10 cellular contexts compared by ENCODE assay signal in the genomic region with DNA sequence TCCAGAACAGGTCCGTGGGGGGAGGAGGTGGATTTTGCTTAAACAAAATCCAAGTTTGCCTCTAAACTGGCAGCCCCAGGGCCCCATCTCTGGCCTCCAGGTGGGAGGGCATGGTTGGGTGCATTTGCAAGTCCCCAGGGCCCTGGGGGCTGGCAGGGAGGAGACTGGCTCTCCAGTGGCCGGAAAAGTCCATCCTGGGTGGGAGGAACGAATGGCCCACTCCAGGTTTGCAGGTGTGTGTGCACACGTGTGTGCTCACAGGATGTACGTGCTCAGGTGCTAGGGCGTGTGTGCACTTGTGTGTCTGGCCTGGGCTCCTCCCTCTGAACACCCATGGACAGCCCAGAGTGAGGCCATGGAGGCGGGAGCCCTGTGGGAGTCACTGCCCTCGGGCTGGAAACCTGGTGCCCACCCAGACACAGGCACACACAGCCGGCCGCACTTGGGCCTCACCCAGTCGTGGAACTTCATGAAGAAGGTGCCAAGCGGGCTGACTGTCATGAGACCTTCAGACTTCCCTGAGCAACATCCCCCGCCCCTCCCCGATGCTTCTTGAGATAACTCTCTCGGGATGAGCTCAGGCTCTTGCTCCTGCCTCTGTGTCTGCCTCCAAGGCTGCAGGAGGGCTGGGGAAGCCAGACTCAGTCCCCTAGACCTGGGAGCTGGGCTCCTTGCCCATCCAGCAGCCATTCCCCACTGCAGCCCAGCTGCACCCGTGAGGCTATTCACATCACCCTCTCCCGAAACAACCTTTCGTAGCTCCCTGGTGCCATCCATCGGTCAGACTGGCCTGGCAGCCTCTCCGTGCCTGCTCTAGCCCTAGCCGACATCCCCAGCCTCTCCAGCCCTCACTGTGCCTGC. TPM values are rescaled to one million over a fixed set of nuclear protein-coding genes. Genes with fewer than 3 reads are reported as not detected.
DNase-seq lines count a peak whose midpoint lies in the region; ATAC-seq, FAIRE-seq and TF ChIP-seq lines count a peak whose summit lies in the region.
"Had no signal": no experiment of that assay in that cellular context is flagged by ENCODE, and none has a peak within 500 bp of the region (broad histone marks: within the 10 kb centered on the region; RNA-seq: fewer than 3 reads in every experiment).

No MANE protein-coding gene starts in this region.

- WGBS in mesodermal cell (ENCODE audit: insufficient coverage in 2 of 2), 2 experiments: 70 to 79% methylated on average over 18 to 21 of the region's 21 CpGs

- H3K9me3 ChIP-seq in Karpas-422 (ENCODE audit: low read length): no peaks in the 10 kb centered on the region
- H3K9me3 ChIP-seq in mesodermal cell (ENCODE audit: control insufficient read depth, low read length): no peaks in the 10 kb centered on the region

- no peak for TF ChIP-seq CTCF in choroid plexus epithelial cell (conservative IDR thresholded peaks at IDR 0.05; ENCODE audit: low read depth, low read length)

- H3K4me3 ChIP-seq in Karpas-422 (ENCODE audit: low read length) (peak overlapping the region; percentile 51), choroid plexus epithelial cell (ENCODE audit: low read depth, low read length) (peak overlapping the region; percentile 17), mesodermal cell (ENCODE audit: extremely low read depth, insufficient read depth, low read length, poor library complexity, severe bottlenecking) (no peak overlapping the region)

- peak overlapping the region; percentile 1; the same call in 1 of the 2 replicates for H2AFZ ChIP-seq in Karpas-422 (ENCODE audit: low read length)

- peak; percentile 15 for DNase-seq in ACHN
- peak; percentile 72 for DNase-seq in Karpas-422
- DNase-seq in choroid plexus epithelial cell (ENCODE audit: low read depth): peak; percentile 37
- DNase-seq in frontal cortex (ENCODE audit: low spot score in 2 of 2): no peak
- no peak for DNase-seq in stimulated activated CD8-positive, alpha-beta memory T cell treated with anti-CD3 and anti-CD28 coated beads, Interleukin-4, amount 100 ng/mL, for 48 hours
- DNase-seq: GDM1 had no signal

- peak overlapping the region; percentile 71 for H3K4me2 ChIP-seq in Karpas-422 (ENCODE audit: low read depth, low read length, poor library complexity, severe bottlenecking)

- no peaks in the 10 kb centered on the region for H3K27me3 ChIP-seq in Karpas-422 (ENCODE audit: low read length)

- H4K20me1 ChIP-seq in Karpas-422 (ENCODE audit: insufficient read depth, low read depth, low read length): no peaks in the 10 kb centered on the region; the same call in 1 of the 2 replicates

- H3K79me2 ChIP-seq in Karpas-422 (ENCODE audit: low read length): no peaks in the 10 kb centered on the region

- no peak for FAIRE-seq in frontal cortex (lab: Jason Lieb, UNC)

- no peak for ATAC-seq in HG02840 (IDR thresholded peaks at IDR 0.05; ENCODE audit: low FRiP score, unreplicated experiment)
- ATAC-seq in HG03565 (IDR thresholded peaks at IDR 0.05; ENCODE audit: unreplicated experiment): no peak

- H3K9ac ChIP-seq in Karpas-422 (ENCODE audit: low read length): peak overlapping the region; percentile 49

- in situ Hi-C loops in ACHN (cut with HindIII; ENCODE audit: low pct_ligation_motif_present, low pct_unique_long_range_greater_than_20kb, low sequenced_read_pairs): no loop called here

- H3K9me2 ChIP-seq in Karpas-422 (replicated peaks; ENCODE audit: insufficient read depth, low read length): no peaks in the 10 kb centered on the region

- H3K27ac ChIP-seq in Karpas-422 (ENCODE audit: low read length) (no peak overlapping the region), mesodermal cell (ENCODE audit: low read depth, low read length, severe bottlenecking) (peak overlapping the region; percentile 30)

- peaks cover 25% of the 10 kb centered on the region for H3K4me1 ChIP-seq in Karpas-422 (ENCODE audit: low read length)
- H3K4me1 ChIP-seq in mesodermal cell (ENCODE audit: control insufficient read depth, insufficient read depth, low read length, poor library complexity, severe bottlenecking): peaks cover 60% of the 10 kb centered on the region

- H3K36me3 ChIP-seq in Karpas-422 (ENCODE audit: insufficient read depth, low read length) (no peaks in the 10 kb centered on the region), mesodermal cell (ENCODE audit: control insufficient read depth, insufficient read depth, low read length) (no peaks in the 10 kb centered on the region)

RNA-seq across cellular contexts. Expression of gene AHNAK2, which starts 9.4 kb away (rescaled TPM):
- total RNA-seq in Karpas-422 (2014; rRNA removed; shearing (Covaris generic); ENCODE audit: low replicate concordance): under 0.01 TPM in 1 of 2 replicates, not detected in the other
- polyA plus RNA-seq in mesodermal cell (2013, experiment 1 of 2): 5.0 TPM
- 4.9 TPM for polyA plus RNA-seq in mesodermal cell (2013, experiment 2 of 2)
- 20.0 TPM for total RNA-seq in frontal cortex

RNA-seq across cellular contexts. Expression of gene CLBA1, which starts 16.8 kb away (rescaled TPM):
- 9.4 and 14.5 TPM in 2 replicates for total RNA-seq in Karpas-422 (2014; rRNA removed; shearing (Covaris generic); ENCODE audit: low replicate concordance)
- polyA plus RNA-seq in mesodermal cell (2013, experiment 1 of 2): 7.3 TPM
- polyA plus RNA-seq in mesodermal cell (2013, experiment 2 of 2): 6.4 TPM
- total RNA-seq in frontal cortex: 13.0 TPM

RNA-seq across cellular contexts. Expression of gene PLD4, which starts 44.1 kb away (rescaled TPM):
- 146 and 265 TPM in 2 replicates for total RNA-seq in Karpas-422 (2014; rRNA removed; shearing (Covaris generic); ENCODE audit: low replicate concordance)
- polyA plus RNA-seq in mesodermal cell (2013, experiment 1 of 2): not detected
- not detected for polyA plus RNA-seq in mesodermal cell (2013, experiment 2 of 2)
- 3.7 TPM for total RNA-seq in frontal cortex
- total RNA-seq: dermis microvascular lymphatic vessel endothelial cell had no signal

RNA-seq across cellular contexts. Expression of gene CDCA4, which starts 52.1 kb away (rescaled TPM):
- 25.2 and 33.5 TPM in 2 replicates for total RNA-seq in Karpas-422 (2014; rRNA removed; shearing (Covaris generic); ENCODE audit: low replicate concordance)
- polyA plus RNA-seq in mesodermal cell (2013, experiment 1 of 2): 33.1 TPM
- polyA plus RNA-seq in mesodermal cell (2013, experiment 2 of 2): 29.9 TPM
- total RNA-seq in frontal cortex: 11.0 TPM

Comparison
In these comparisons a context has a peak if more than half of its experiments do, and no peak if none do; other contexts are left out.
1. DNase-seq: peak in ACHN (single experiment), Karpas-422 (single experiment) and choroid plexus epithelial cell (single experiment); none in frontal cortex (0 of 2) and stimulated activated CD8-positive, alpha-beta memory T cell treated with anti-CD3 and anti-CD28 coated beads, Interleukin-4, amount 100 ng/mL, for 48 hours (single experiment).
2. RNA of gene AHNAK2, which starts 9.4 kb away (total RNA-seq): 20.0 TPM in frontal cortex (single experiment); under 0.01 TPM in Karpas-422; every median in the first group is over 10 times any median in the second.
3. RNA of gene PLD4, which starts 44.1 kb away (total RNA-seq): 146 to 265 TPM in Karpas-422; 3.7 TPM in frontal cortex (single experiment); every median in the first group is over 10 times any median in the second.